ENCODE assay signal across 8 cellular contexts in genomic region chr1:25799758-25800537, GRCh38. TPM values are rescaled to one million over a fixed set of nuclear protein-coding genes. Genes with fewer than 3 reads are reported as not detected.
DNase-seq lines count a peak whose midpoint lies in the region; ATAC-seq, FAIRE-seq and TF ChIP-seq lines count a peak whose summit lies in the region.

Gene SELENON (plus strand): TSS chr1:25800193. CDS start chr1:25800231, 38 bp downstream.

- in situ Hi-C loops in GM12878 (cut with MboI), result loop anchor here (5.0 to 25.0 kb wide), 2 partner anchors 188 to 388 kb away; partner anchors contain the start of gene RHCE

- peaks cover 8% of the 10 kb centered on the region for H3K4me1 ChIP-seq in GM23338 (ENCODE audit: insufficient read depth)
- H3K4me1 ChIP-seq in GM12878 (ENCODE audit: control insufficient read depth, insufficient read depth, low read length), result peaks cover 29% of the 10 kb centered on the region
- peaks cover 11% of the 10 kb centered on the region for H3K4me1 ChIP-seq in rectal smooth muscle tissue (ENCODE audit: control insufficient read depth, insufficient read depth, low read length)

- H3K27ac Mint-ChIP-seq in GM23338, result peak within 1 kb of the TSS; percentile 65; the same call in 1 of the 2 replicates

- H3K4me3 Mint-ChIP-seq in GM23338, result peak within 1 kb of the TSS; percentile 85

- peak within 1 kb of the TSS; percentile 72 for H3K4me3 ChIP-seq in GM23338
- no peak within 1 kb of the TSS for H3K4me3 ChIP-seq in GM12878
- peak within 1 kb of the TSS; percentile 64 for H3K4me3 ChIP-seq in rectal smooth muscle tissue (ENCODE audit: low read length)

- no peaks in the 10 kb centered on the region for H3K9me2 ChIP-seq in GM23338 (ENCODE audit: insufficient read depth)

- H3K27me3 Mint-ChIP-seq in GM23338 (ENCODE audit: insufficient read depth, low read depth, poor library complexity), result peaks cover 15% of the 10 kb centered on the region

- peaks cover 3% of the 10 kb centered on the region; the same call in 1 of the 2 replicates for H4K20me1 ChIP-seq in GM23338 (replicated peaks; ENCODE audit: insufficient read depth)
- no peaks in the 10 kb centered on the region for H4K20me1 ChIP-seq in GM12878 (ENCODE audit: control insufficient read depth, insufficient read depth)

- SMC1A ChIA-PET in GM12878 (lab: Charles Lee; ENCODE audit: uncharacterized antibody, unreplicated experiment), result interaction anchor here (1.2 to 2.4 kb wide), 2 partner anchors 41 to 191 kb away, joined by 3 to 13 read pairs; no protein-coding TSS in a partner anchor

- POLR2A ChIA-PET in RWPE1 (lab: Yijun Ruan, JAX; ENCODE audit: low non-redundant PET), result interaction anchor here (0.5 kb wide), 1 partner anchor 545 kb away, joined by 3 read pairs; no protein-coding TSS in a partner anchor
- POLR2A ChIA-PET in GM12878 (lab: Charles Lee), result no interaction called here

- H2AFZ ChIP-seq in GM23338 (peak within 1 kb of the TSS; percentile 98), GM12878 (ENCODE audit: control insufficient read depth, low read depth, low read length) (peak within 1 kb of the TSS; percentile 67)

- TF ChIP-seq POLR2A in GM12878 (IDR thresholded peaks at IDR 0.05; ENCODE audit: low read depth, low read length), result no peak

- no peaks in the 10 kb centered on the region for H3K27me3 ChIP-seq in GM23338 (ENCODE audit: insufficient read depth)
- H3K27me3 ChIP-seq in GM12878 (replicated peaks in 1 of 2; ENCODE audit: control insufficient read depth in 2 of 2, insufficient read depth in 2 of 2, low read length in 1 of 2), result no peaks in the 10 kb centered on the region; a peak in 1 of 4 replicates
- no peaks in the 10 kb centered on the region for H3K27me3 ChIP-seq in rectal smooth muscle tissue (ENCODE audit: control insufficient read depth, insufficient read depth, low read length)

- H3K9me3 ChIP-seq in GM12878 (replicated peaks; ENCODE audit: control insufficient read depth, insufficient read depth, low read length), result no peaks in the 10 kb centered on the region; the same call in 2 of the 3 replicates

- TF ChIP-seq RAD21 in GM12878 (IDR thresholded peaks at IDR 0.05; ENCODE audit: insufficient read depth, low read depth, low read length), result no peak

- DNase-seq in AG08396 (ENCODE audit: low spot score) (peak; percentile 87), GM23338 (ENCODE audit: low spot score) (peak; percentile 91), RWPE1 (ENCODE audit: low spot score) (peak; percentile 45), GM12878 (ENCODE audit: low read depth, low spot score) (no peak), hypothalamus (lab: John Stamatoyannopoulos, UW) (peak in 30 of 51 donors; percentile 11 to 67 (median 34)), KG1 (lab: John Stamatoyannopoulos, UW) (no peak)

- TF ChIP-seq EP300 in GM12878 (IDR thresholded peaks at IDR 0.05; ENCODE audit: borderline replicate concordance in 1 of 2, control insufficient read depth in 1 of 2, low read depth in 2 of 2, low read length in 2 of 2), result no peak

- TF ChIP-seq CTCF in GM23338 (conservative IDR thresholded peaks at IDR 0.05; ENCODE audit: low read depth in 2 of 2) (no peak), RWPE1 (conservative IDR thresholded peaks at IDR 0.05; ENCODE audit: low read depth) (no peak), GM12878 (IDR thresholded peaks at IDR 0.05 in 2 of 3, conservative IDR thresholded peaks at IDR 0.05 in 1 of 3; ENCODE audit: control insufficient read depth in 2 of 3, extremely low read depth in 1 of 3, insufficient read depth in 1 of 3, low read depth in 3 of 3, low read length in 3 of 3) (no peak)

- H3K27ac ChIP-seq in GM23338 (ENCODE audit: low read depth) (no peak within 1 kb of the TSS), RWPE1 (peak within 1 kb of the TSS; percentile 56), GM12878 (ENCODE audit: control insufficient read depth, insufficient read depth) (no peak within 1 kb of the TSS), rectal smooth muscle tissue (ENCODE audit: low read depth, low read length) (peak within 1 kb of the TSS; percentile 84)

- peaks cover 39% of the 10 kb centered on the region for H3K4me1 Mint-ChIP-seq in GM23338

- peaks cover 7% of the 10 kb centered on the region; the same call in 1 of the 2 replicates for H3K79me2 ChIP-seq in GM23338 (replicated peaks; ENCODE audit: insufficient read depth)
- H3K79me2 ChIP-seq in GM12878 (ENCODE audit: control insufficient read depth, insufficient read depth, low read length), result no peaks in the 10 kb centered on the region

- BruUV-seq in GM12878 (replicated peaks; lab: Mats Ljungman, UMichigan), result no TSS peak

- H3K4me2 ChIP-seq in GM23338 (peak within 1 kb of the TSS; percentile 94), GM12878 (ENCODE audit: control insufficient read depth, insufficient read depth) (peak within 1 kb of the TSS; percentile 76)

- WGBS in GM12878 (ENCODE audit: insufficient coverage, insufficient replicate concordance, low lambda C conversion rate, missing lambda C conversion rate), result 27% methylated on average over 15 of the region's 91 CpGs

- peaks cover 8% of the 10 kb centered on the region; the same call in 1 of the 2 replicates for H3F3A ChIP-seq in GM23338 (replicated peaks; ENCODE audit: low read depth)

- H3K36me3 ChIP-seq in GM23338 (ENCODE audit: insufficient read depth) (no peaks in the 10 kb centered on the region), GM12878 (ENCODE audit: control insufficient read depth in 2 of 2, insufficient read depth in 2 of 2, low read length in 1 of 2) (no peaks in the 10 kb centered on the region), rectal smooth muscle tissue (ENCODE audit: control insufficient read depth, insufficient read depth, low read length) (no peaks in the 10 kb centered on the region)

- no peak within 1 kb of the TSS; the same call in 1 of the 2 replicates for H3K9ac ChIP-seq in GM12878 (ENCODE audit: control insufficient read depth, insufficient read depth, low read length)
- peak within 1 kb of the TSS; percentile 22 for H3K9ac ChIP-seq in rectal smooth muscle tissue (ENCODE audit: low read length)

- intact Hi-C loops in GM12878 (cut with micrococcal nuclease; ENCODE audit: unreplicated experiment), result loop anchor here (5.0 to 10.0 kb wide), 3 partner anchors 123 to 555 kb away; partner anchors contain the start of gene RSRP1

- CTCF ChIA-PET in RWPE1 (lab: Yijun Ruan, JAX), result interaction anchor here (1.0 to 1.4 kb wide), 3 partner anchors 8 to 191 kb away, joined by 3 to 4 read pairs (median 3); no protein-coding TSS in a partner anchor
- CTCF ChIA-PET in GM12878 (lab: Yijun Ruan, JAX), result interaction anchor here (1.0 to 8.4 kb wide), 4 partner anchors 11 to 296 kb away, joined by 3 to 63 read pairs (median 12); no protein-coding TSS in a partner anchor

- no peaks in the 10 kb centered on the region for H3K9me3 Mint-ChIP-seq in GM23338

- ATAC-seq in GM23338, result peak; percentile 59
- ATAC-seq in GM12878, result peak; percentile 6
- no peak for ATAC-seq in HG02610 (IDR thresholded peaks at IDR 0.05; ENCODE audit: unreplicated experiment)

- peaks cover 6% of the 10 kb centered on the region; the same call in 1 of the 3 replicates for H3K36me3 Mint-ChIP-seq in GM23338 (ENCODE audit: low read depth)

- FAIRE-seq in GM12878 (lab: Jason Lieb, UNC), result no peak

- RAD21 ChIA-PET in GM12878 (lab: Charles Lee; ENCODE audit: unreplicated experiment), result interaction anchor here (0.8 to 2.1 kb wide), 3 partner anchors 10 to 12 kb away, joined by 3 to 6 read pairs (median 5); no protein-coding TSS in a partner anchor

TF ChIP-seq in GM23338, 12 proteins besides CTCF, POLR2A, EP300 and RAD21 (continues in another document):
- no peak for TF ChIP-seq STAT1 (IDR thresholded peaks at IDR 0.05; ENCODE audit: unreplicated experiment)
- TF ChIP-seq JUNB (IDR thresholded peaks at IDR 0.05; ENCODE audit: unreplicated experiment), result no peak

TF ChIP-seq in GM12878, 131 proteins besides CTCF, POLR2A, EP300 and RAD21 (continues in another document):
- peak; percentile 95 for TF ChIP-seq ZSCAN29 (IDR thresholded peaks at IDR 0.05)
- TF ChIP-seq, protein P1, sequence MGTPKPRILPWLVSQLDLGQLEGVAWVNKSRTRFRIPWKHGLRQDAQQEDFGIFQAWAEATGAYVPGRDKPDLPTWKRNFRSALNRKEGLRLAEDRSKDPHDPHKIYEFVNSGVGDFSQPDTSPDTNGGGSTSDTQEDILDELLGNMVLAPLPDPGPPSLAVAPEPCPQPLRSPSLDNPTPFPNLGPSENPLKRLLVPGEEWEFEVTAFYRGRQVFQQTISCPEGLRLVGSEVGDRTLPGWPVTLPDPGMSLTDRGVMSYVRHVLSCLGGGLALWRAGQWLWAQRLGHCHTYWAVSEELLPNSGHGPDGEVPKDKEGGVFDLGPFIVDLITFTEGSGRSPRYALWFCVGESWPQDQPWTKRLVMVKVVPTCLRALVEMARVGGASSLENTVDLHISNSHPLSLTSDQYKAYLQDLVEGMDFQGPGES (IDR thresholded peaks at IDR 0.05), result no peak

RNA-seq across cellular contexts. Expression of gene SELENON, which starts in this region (rescaled TPM):
- 88.2 and 93.2 TPM in 2 replicates for total RNA-seq in GM23338 (2014; rRNA removed; shearing (Covaris generic))
- polyA plus RNA-seq in GM23338 (2016; fragmentation: Nextera tagmentation; extraction: Ambion mirVana), result 17.9 and 19.9 TPM in 2 replicates
- 7.2 and 8.2 TPM in 2 replicates for total RNA-seq in GM12878 (2013; cell fraction: nucleolus; rRNA removed)
- 0.85 and 0.87 TPM in 2 replicates for total RNA-seq in GM12878 (2014; rRNA removed)
- 0.88 and 1.0 TPM in 2 replicates for total RNA-seq in GM12878 (2014; rRNA removed; fragmentation: Illumina TruSeq; extraction: Trizol)
- 4.1 and 5.1 TPM in 2 replicates for total RNA-seq in GM12878 (2021)
- polyA plus RNA-seq in GM12878 (2011; ENCODE audit: low read depth), result 1.4 TPM
- 0.59 and 0.75 TPM in 2 replicates for polyA plus RNA-seq in GM12878 (2011; rRNA removed)
- polyA plus RNA-seq in GM12878 (2011; cell fraction: cytosol; rRNA removed), result 1.5 and 2.0 TPM in 2 replicates
- 1.7 and 1.8 TPM in 2 replicates for polyA plus RNA-seq in GM12878 (2011; cell fraction: nucleus; rRNA removed)
- polyA plus RNA-seq in GM12878 (2012), result 2.4 and 2.5 TPM in 2 replicates
- polyA plus RNA-seq in GM12878 (2014; fragmentation: Illumina TruSeq; extraction: Trizol), result 2.1 and 3.1 TPM in 2 replicates
- under 1 TPM; 0.07 to 0.18 TPM for polyA plus RNA-seq in GM12878 (2014; fragmentation: Nextera tagmentation; extraction: Ambion mirVana)
- 1.8 and 2.1 TPM in 2 replicates for polyA plus RNA-seq in GM12878 (2014; rRNA removed)
- polyA plus RNA-seq in GM12878 (2016; fragmentation: Nextera tagmentation; extraction: Ambion mirVana), result under 1 TPM; 0.10 to 0.12 TPM
- polyA minus RNA-seq in GM12878 (2011; rRNA and poly(A)+ RNA removed), result 0.59 and 1.2 TPM in 2 replicates
- 1.7 and 2.2 TPM in 2 replicates for polyA minus RNA-seq in GM12878 (2011; cell fraction: cytosol; rRNA and poly(A)+ RNA removed)
- polyA minus RNA-seq in GM12878 (2011; cell fraction: nucleus; rRNA and poly(A)+ RNA removed), result 0.36 and 0.67 TPM in 2 replicates

Comparison
In these comparisons a context has a peak if more than half of its experiments do, and no peak if none do; other contexts are left out.
1. DNase-seq: peak in AG08396 (single experiment), GM23338 (single experiment), RWPE1 (single experiment) and hypothalamus (30 of 51); none in GM12878 (single experiment) and KG1 (single experiment).
2. H3K27ac ChIP-seq: peak in RWPE1 (single experiment) and rectal smooth muscle tissue (single experiment); none in GM23338 (single experiment) and GM12878 (single experiment).